In genomic region chr1:221736714-221737113, GRCh38 we compare ENCODE assay signal across 1 cellular context.
TF ChIP-seq lines count a peak whose summit lies in the region.

No MANE protein-coding gene starts in this region.

TF ChIP-seq in HepG2, 621 proteins besides CTCF, POLR2A, EP300 and RAD21:
- TF ChIP-seq, protein P1, sequence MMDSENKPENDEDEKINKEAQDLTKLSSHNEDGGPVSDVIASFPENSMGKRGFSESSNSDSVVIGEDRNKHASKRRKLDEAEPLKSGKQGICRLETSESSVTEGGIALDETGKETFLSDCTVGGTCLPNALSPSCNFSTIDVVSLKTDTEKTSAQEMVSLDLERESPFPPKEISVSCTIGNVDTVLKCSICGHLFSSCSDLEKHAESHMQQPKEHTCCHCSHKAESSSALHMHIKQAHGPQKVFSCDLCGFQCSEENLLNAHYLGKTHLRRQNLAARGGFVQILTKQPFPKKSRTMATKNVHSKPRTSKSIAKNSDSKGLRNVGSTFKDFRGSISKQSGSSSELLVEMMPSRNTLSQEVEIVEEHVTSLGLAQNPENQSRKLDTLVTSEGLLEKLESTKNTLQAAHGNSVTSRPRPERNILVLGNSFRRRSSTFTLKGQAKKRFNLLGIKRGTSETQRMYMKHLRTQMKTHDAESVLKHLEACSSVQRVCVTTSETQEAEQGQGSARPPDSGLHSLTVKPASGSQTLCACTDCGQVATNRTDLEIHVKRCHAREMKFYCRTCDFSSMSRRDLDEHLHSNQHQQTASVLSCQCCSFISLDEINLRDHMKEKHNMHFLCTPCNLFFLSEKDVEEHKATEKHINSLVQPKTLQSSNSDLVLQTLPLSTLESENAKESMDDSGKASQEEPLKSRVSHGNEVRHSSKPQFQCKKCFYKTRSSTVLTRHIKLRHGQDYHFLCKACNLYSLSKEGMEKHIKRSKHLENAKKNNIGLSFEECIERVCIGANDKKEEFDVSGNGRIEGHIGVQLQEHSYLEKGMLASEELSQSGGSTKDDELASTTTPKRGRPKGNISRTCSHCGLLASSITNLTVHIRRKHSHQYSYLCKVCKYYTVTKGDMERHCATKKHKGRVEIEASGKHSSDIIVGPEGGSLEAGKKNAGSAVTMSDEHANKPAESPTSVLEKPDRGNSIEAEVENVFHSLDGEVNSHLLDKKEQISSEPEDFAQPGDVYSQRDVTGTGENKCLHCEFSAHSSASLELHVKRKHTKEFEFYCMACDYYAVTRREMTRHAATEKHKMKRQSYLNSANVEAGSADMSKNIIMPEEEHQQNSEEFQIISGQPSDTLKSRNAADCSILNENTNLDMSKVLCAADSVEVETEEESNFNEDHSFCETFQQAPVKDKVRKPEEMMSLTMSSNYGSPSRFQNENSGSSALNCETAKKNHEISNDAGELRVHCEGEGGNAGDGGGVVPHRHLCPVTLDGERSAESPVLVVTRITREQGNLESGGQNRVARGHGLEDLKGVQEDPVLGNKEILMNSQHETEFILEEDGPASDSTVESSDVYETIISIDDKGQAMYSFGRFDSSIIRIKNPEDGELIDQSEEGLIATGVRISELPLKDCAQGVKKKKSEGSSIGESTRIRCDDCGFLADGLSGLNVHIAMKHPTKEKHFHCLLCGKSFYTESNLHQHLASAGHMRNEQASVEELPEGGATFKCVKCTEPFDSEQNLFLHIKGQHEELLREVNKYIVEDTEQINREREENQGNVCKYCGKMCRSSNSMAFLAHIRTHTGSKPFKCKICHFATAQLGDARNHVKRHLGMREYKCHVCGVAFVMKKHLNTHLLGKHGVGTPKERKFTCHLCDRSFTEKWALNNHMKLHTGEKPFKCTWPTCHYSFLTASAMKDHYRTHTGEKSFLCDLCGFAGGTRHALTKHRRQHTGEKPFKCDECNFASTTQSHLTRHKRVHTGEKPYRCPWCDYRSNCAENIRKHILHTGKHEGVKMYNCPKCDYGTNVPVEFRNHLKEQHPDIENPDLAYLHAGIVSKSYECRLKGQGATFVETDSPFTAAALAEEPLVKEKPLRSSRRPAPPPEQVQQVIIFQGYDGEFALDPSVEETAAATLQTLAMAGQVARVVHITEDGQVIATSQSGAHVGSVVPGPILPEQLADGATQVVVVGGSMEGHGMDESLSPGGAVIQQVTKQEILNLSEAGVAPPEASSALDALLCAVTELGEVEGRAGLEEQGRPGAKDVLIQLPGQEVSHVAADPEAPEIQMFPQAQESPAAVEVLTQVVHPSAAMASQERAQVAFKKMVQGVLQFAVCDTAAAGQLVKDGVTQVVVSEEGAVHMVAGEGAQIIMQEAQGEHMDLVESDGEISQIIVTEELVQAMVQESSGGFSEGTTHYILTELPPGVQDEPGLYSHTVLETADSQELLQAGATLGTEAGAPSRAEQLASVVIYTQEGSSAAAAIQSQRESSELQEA (CRISPR knock-in tag; IDR thresholded peaks at IDR 0.05; ENCODE audit: not compliant biosample characterization), result no peak
- TF ChIP-seq CEBPG (CRISPR knock-in tag; IDR thresholded peaks at IDR 0.05) (no peak), KLF6 (CRISPR knock-in tag; IDR thresholded peaks at IDR 0.05) (no peak), ZNF224 (CRISPR knock-in tag; IDR thresholded peaks at IDR 0.05) (no peak), ZNF75D (CRISPR knock-in tag; IDR thresholded peaks at IDR 0.05; ENCODE audit: borderline replicate concordance) (no peak), ZNF772 (CRISPR knock-in tag; IDR thresholded peaks at IDR 0.05) (no peak), ZNF446 (CRISPR knock-in tag; IDR thresholded peaks at IDR 0.05) (no peak), KAT2B (IDR thresholded peaks at IDR 0.05; ENCODE audit: borderline replicate concordance, low read depth, low read length) (no peak), ZNF441 (CRISPR knock-in tag; IDR thresholded peaks at IDR 0.05; ENCODE audit: borderline replicate concordance) (no peak), ZNF431 (CRISPR knock-in tag; IDR thresholded peaks at IDR 0.05; ENCODE audit: borderline replicate concordance, low read depth) (no peak), ZNF235 (CRISPR knock-in tag; IDR thresholded peaks at IDR 0.05; ENCODE audit: borderline replicate concordance) (no peak), MYNN (CRISPR knock-in tag; IDR thresholded peaks at IDR 0.05; ENCODE audit: low read depth) (no peak), ATF1 (CRISPR knock-in tag; IDR thresholded peaks at IDR 0.05) (no peak), ZNF556 (CRISPR knock-in tag; IDR thresholded peaks at IDR 0.05; ENCODE audit: borderline replicate concordance) (no peak)
- TF ChIP-seq, protein P2, sequence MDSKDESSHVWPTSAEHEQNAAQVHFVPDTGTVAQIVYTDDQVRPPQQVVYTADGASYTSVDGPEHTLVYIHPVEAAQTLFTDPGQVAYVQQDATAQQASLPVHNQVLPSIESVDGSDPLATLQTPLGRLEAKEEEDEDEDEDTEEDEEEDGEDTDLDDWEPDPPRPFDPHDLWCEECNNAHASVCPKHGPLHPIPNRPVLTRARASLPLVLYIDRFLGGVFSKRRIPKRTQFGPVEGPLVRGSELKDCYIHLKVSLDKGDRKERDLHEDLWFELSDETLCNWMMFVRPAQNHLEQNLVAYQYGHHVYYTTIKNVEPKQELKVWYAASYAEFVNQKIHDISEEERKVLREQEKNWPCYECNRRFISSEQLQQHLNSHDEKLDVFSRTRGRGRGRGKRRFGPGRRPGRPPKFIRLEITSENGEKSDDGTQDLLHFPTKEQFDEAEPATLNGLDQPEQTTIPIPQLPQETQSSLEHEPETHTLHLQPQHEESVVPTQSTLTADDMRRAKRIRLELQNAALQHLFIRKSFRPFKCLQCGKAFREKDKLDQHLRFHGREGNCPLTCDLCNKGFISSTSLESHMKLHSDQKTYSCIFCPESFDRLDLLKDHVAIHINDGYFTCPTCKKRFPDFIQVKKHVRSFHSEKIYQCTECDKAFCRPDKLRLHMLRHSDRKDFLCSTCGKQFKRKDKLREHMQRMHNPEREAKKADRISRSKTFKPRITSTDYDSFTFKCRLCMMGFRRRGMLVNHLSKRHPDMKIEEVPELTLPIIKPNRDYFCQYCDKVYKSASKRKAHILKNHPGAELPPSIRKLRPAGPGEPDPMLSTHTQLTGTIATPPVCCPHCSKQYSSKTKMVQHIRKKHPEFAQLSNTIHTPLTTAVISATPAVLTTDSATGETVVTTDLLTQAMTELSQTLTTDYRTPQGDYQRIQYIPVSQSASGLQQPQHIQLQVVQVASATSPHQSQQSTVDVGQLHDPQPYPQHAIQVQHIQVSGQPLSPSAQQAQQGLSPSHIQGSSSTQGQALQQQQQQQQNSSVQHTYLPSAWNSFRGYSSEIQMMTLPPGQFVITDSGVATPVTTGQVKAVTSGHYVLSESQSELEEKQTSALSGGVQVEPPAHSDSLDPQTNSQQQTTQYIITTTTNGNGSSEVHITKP (CRISPR knock-in tag; IDR thresholded peaks at IDR 0.05; ENCODE audit: low read depth), result no peak
